Comparison of ENCODE assay signal across 8 cellular contexts in genomic region chr17:6641374-6641818, GRCh38. TPM values are rescaled to one million over a fixed set of nuclear protein-coding genes. Genes with fewer than 3 reads are reported as not detected.
DNase-seq lines count a peak whose midpoint lies in the region; ATAC-seq, FAIRE-seq and TF ChIP-seq lines count a peak whose summit lies in the region.

No MANE protein-coding gene starts in this region.

- no peak for TF ChIP-seq RAD21 in A549 (conservative IDR thresholded peaks at IDR 0.05 in 1 of 2, IDR thresholded peaks at IDR 0.05 in 1 of 2)
- TF ChIP-seq RAD21 in HCT116 (IDR thresholded peaks at IDR 0.05; ENCODE audit: low read depth), result no peak

- CTCF ChIA-PET in A549 (lab: Yijun Ruan, JAX) (interaction anchor here (1.0 to 5.8 kb wide), 8 partner anchors 13 to 380 kb away, joined by 3 to 42 read pairs (median 3); no protein-coding TSS in a partner anchor), HCT116 (lab: Charles Lee) (no interaction called here)

- peak overlapping the region; percentile 84 for H3K9ac ChIP-seq in HCT116 (ENCODE audit: low read length)

- ATAC-seq in A549, result peak in 1 of 2 experiments; percentile 6; a peak in 3 of 6 replicates
- peak; percentile 15 for ATAC-seq in HCT116
- no peak for ATAC-seq in HG02973 (IDR thresholded peaks at IDR 0.05; ENCODE audit: unreplicated experiment)
- ATAC-seq in HG03460 (IDR thresholded peaks at IDR 0.05; ENCODE audit: unreplicated experiment), result no peak

- peaks cover 10% of the 10 kb centered on the region for H3K27me3 Mint-ChIP-seq in glutamatergic neuron (ENCODE audit: unreplicated experiment)

- H3K4me1 Mint-ChIP-seq in glutamatergic neuron (ENCODE audit: low read depth, unreplicated experiment), result peaks cover 3% of the 10 kb centered on the region

- no peaks in the 10 kb centered on the region for H3K27me3 ChIP-seq in HCT116 (ENCODE audit: insufficient read depth, low read length)

- POLR2A ChIA-PET in A549 (lab: Yijun Ruan, JAX), result interaction anchor here (0.7 to 2.2 kb wide), 5 partner anchors 10 to 170 kb away, joined by 3 to 12 read pairs (median 4); partner anchors contain the start of genes C17orf100 and MED31
- POLR2A ChIA-PET in HCT116 (lab: Charles Lee), result interaction anchor here (1.4 kb wide), 1 partner anchor 10 kb away, joined by 7 read pairs; the partner anchor contains the start of genes C17orf100 and MED31

- H4K20me1 ChIP-seq in HCT116 (ENCODE audit: insufficient read depth), result no peaks in the 10 kb centered on the region

- RAD21 ChIA-PET in HCT116 (lab: Charles Lee; ENCODE audit: low non-redundant PET in 1 of 2, low total read pairs in 2 of 2, uncharacterized antibody in 2 of 2, unreplicated experiment in 2 of 2), result interaction anchor here in 1 of 2 experiments (0.7 kb wide), 1 partner anchor 16 kb away, joined by 3 read pairs; no protein-coding TSS in a partner anchor

- 5% methylated on average over 14 of the region's 14 CpGs for WGBS in A549 (ENCODE audit: missing lambda C conversion rate)

- TSS peak; percentile 73 for BruUV-seq in HCT116 (replicated peaks; lab: Mats Ljungman, UMichigan)

- H3K36me3 ChIP-seq in HCT116 (ENCODE audit: control insufficient read depth in 1 of 2, insufficient read depth in 2 of 2, low read length in 2 of 2), result peaks cover 19 to 24% of the 10 kb centered on the region in 2 experiments

- no peaks in the 10 kb centered on the region for H3K9me3 ChIP-seq in A549
- H3K9me3 ChIP-seq in HCT116 (ENCODE audit: control insufficient read depth in 1 of 2, insufficient read depth in 1 of 2, low read depth in 1 of 2, low read length in 2 of 2), result no peaks in the 10 kb centered on the region

- H3K4me1 ChIP-seq in A549, result peaks cover 22% of the 10 kb centered on the region
- peaks cover 13 to 29% of the 10 kb centered on the region in 2 experiments; a peak in 3 of 4 replicates for H3K4me1 ChIP-seq in HCT116 (ENCODE audit: control insufficient read depth in 1 of 2, insufficient read depth in 2 of 2, low read length in 2 of 2)

- no peak for TF ChIP-seq EP300 in A549 (IDR thresholded peaks at IDR 0.05)

- peak overlapping the region; percentile 97 for H3K4me3 Mint-ChIP-seq in glutamatergic neuron (ENCODE audit: unreplicated experiment)

- H3K4me3 ChIP-seq in A549 (peak overlapping the region; percentile 81), HCT116 (replicated peaks in 1 of 2; ENCODE audit: low read depth in 1 of 2, low read length in 2 of 2) (peak overlapping the region; percentile 79 to 88), skin epidermis (peak overlapping the region; percentile 66 to 83 (median 71))

- H3K27ac ChIP-seq in A549 (peak overlapping the region; percentile 94 to 97), HCT116 (ENCODE audit: low read depth, low read length) (peak overlapping the region; percentile 94), VCaP (peak overlapping the region; percentile 84), skin epidermis (peak overlapping the region in 20 of 21 experiments; percentile 85 to 96 (median 92))

- DNase-seq in A549 (ENCODE audit: low read depth in 1 of 2, low spot score in 1 of 2) (no peak), HCT116 (ENCODE audit: low read depth, low spot score) (no peak), glutamatergic neuron (no peak), GM13977 (ENCODE audit: low spot score) (no peak)

- intact Hi-C loops in HCT116 (cut with micrococcal nuclease), result loop anchor here (2.0 to 10.0 kb wide), 2 partner anchors 169 to 1057 kb away; partner anchors contain the start of gene NLRP1

- no peaks in the 10 kb centered on the region for H3K9me3 Mint-ChIP-seq in glutamatergic neuron (ENCODE audit: unreplicated experiment)

- H3K27ac Mint-ChIP-seq in glutamatergic neuron (ENCODE audit: unreplicated experiment), result peak overlapping the region; percentile 87

- in situ Hi-C loops in GM13977 (cut with MboI; ENCODE audit: low pct_unique_long_range_greater_than_20kb, low sequenced_read_pairs, unreplicated experiment), result no loop called here

- TF ChIP-seq CTCF in A549 (IDR thresholded peaks at IDR 0.05) (no peak), HCT116 (IDR thresholded peaks at IDR 0.05 in 2 of 3, conservative IDR thresholded peaks at IDR 0.05 in 1 of 3; ENCODE audit: borderline replicate concordance in 1 of 3, insufficient read depth in 1 of 3, low read depth in 2 of 3, low read length in 2 of 3) (no peak), VCaP (conservative IDR thresholded peaks at IDR 0.05) (no peak), glutamatergic neuron (IDR thresholded peaks at IDR 0.05; ENCODE audit: partially characterized antibody, unreplicated experiment) (no peak), GM13977 (IDR thresholded peaks at IDR 0.05; ENCODE audit: extremely low read depth, insufficient read depth, missing control alignments) (no peak)

- no peaks in the 10 kb centered on the region for H3K36me3 Mint-ChIP-seq in glutamatergic neuron (ENCODE audit: unreplicated experiment)

- H3K4me2 ChIP-seq in A549, result peak overlapping the region; percentile 87
- peak overlapping the region; percentile 85 for H3K4me2 ChIP-seq in HCT116 (ENCODE audit: low read length)

- H3K9me2 ChIP-seq in HCT116 (ENCODE audit: insufficient read depth), result no peaks in the 10 kb centered on the region

- TF ChIP-seq POLR2A in A549 (IDR thresholded peaks at IDR 0.05; ENCODE audit: low read length) (no peak), HCT116 (IDR thresholded peaks at IDR 0.05; ENCODE audit: borderline replicate concordance, extremely low read depth, insufficient read depth, insufficient read length) (no peak)

- H3K79me2 ChIP-seq in HCT116 (ENCODE audit: insufficient read depth, low read length), result peaks cover 72% of the 10 kb centered on the region

- FAIRE-seq in A549 (lab: Jason Lieb, UNC), result peak; percentile 43

- H2AFZ ChIP-seq in HCT116 (ENCODE audit: low read depth, low read length, poor library complexity, severe bottlenecking), result no peak overlapping the region

TF ChIP-seq in A549, 52 proteins besides CTCF, POLR2A, EP300 and RAD21:
- no peak for TF ChIP-seq FOSL2 (IDR thresholded peaks at IDR 0.05)
- no peak for TF ChIP-seq FOSL2 (CRISPR knock-in tag; IDR thresholded peaks at IDR 0.05)

TF ChIP-seq in HCT116, 20 proteins besides CTCF, POLR2A, EP300 and RAD21 (continues in another document):
- TF ChIP-seq REST (IDR thresholded peaks at IDR 0.05; ENCODE audit: low read depth), result no peak
- no peak for TF ChIP-seq EZH2 (IDR thresholded peaks at IDR 0.05)

RNA-seq across cellular contexts. Expression of gene TXNDC17, which starts 0.5 kb away (rescaled TPM):
- polyA plus RNA-seq in A549 (2011; rRNA removed) (517 and 572 TPM in 2 replicates), A549 (2017; fragmentation: RNase III; extraction: RNeasy Plus Mini Kit Qiagen cat#74134 plus additional on column Dnase treatment) (621 to 751 TPM (median 643 TPM) in 3 replicates)
- 876 and 1,178 TPM in 2 replicates for polyA plus RNA-seq in A549 (2012; cell fraction: cytosol; rRNA removed)
- 419 and 424 TPM in 2 replicates for polyA plus RNA-seq in A549 (2012; cell fraction: nucleus; rRNA removed)
- 43.1 and 59.7 TPM in 2 replicates for polyA minus RNA-seq in A549 (2011; rRNA and poly(A)+ RNA removed)
- total RNA-seq in HCT116 (2021; ENCODE audit: unreplicated experiment) (121 TPM), glutamatergic neuron (ENCODE audit: unreplicated experiment) (89.5 TPM)
- polyA plus RNA-seq in HCT116 (2012), result 194 and 203 TPM in 2 replicates

RNA-seq across cellular contexts. Expression of gene KIAA0753, which starts 0.9 kb away (rescaled TPM):
- polyA plus RNA-seq in A549 (2011; rRNA removed) (15.2 and 21.5 TPM in 2 replicates), A549 (2017; fragmentation: RNase III; extraction: RNeasy Plus Mini Kit Qiagen cat#74134 plus additional on column Dnase treatment) (13.6 to 16.1 TPM (median 14.1 TPM) in 3 replicates)
- polyA plus RNA-seq in A549 (2012; cell fraction: cytosol; rRNA removed), result 4.4 and 5.1 TPM in 2 replicates
- 5.5 and 11.7 TPM in 2 replicates for polyA plus RNA-seq in A549 (2012; cell fraction: nucleus; rRNA removed)
- 20.8 and 21.1 TPM in 2 replicates for polyA minus RNA-seq in A549 (2011; rRNA and poly(A)+ RNA removed)
- total RNA-seq in HCT116 (2021; ENCODE audit: unreplicated experiment) (18.3 TPM), glutamatergic neuron (ENCODE audit: unreplicated experiment) (25.6 TPM)
- polyA plus RNA-seq in HCT116 (2012), result 8.0 and 8.2 TPM in 2 replicates

RNA-seq across cellular contexts. Expression of gene MED31, which starts 10.0 kb away (rescaled TPM):
- 49.0 and 50.2 TPM in 2 replicates for polyA plus RNA-seq in A549 (2011; rRNA removed)
- polyA plus RNA-seq in A549 (2012; cell fraction: cytosol; rRNA removed), result 22.9 and 25.0 TPM in 2 replicates
- 6.4 and 11.0 TPM in 2 replicates for polyA plus RNA-seq in A549 (2012; cell fraction: nucleus; rRNA removed)
- 27.9 to 32.2 TPM (median 31.8 TPM) in 3 replicates for polyA plus RNA-seq in A549 (2017; fragmentation: RNase III; extraction: RNeasy Plus Mini Kit Qiagen cat#74134 plus additional on column Dnase treatment)
- 11.4 and 14.4 TPM in 2 replicates for polyA minus RNA-seq in A549 (2011; rRNA and poly(A)+ RNA removed)
- total RNA-seq in HCT116 (2021; ENCODE audit: unreplicated experiment), result 20.3 TPM
- polyA plus RNA-seq in HCT116 (2012), result 11.8 and 13.2 TPM in 2 replicates
- 12.7 TPM for total RNA-seq in glutamatergic neuron (ENCODE audit: unreplicated experiment)

RNA-seq across cellular contexts. Expression of gene C17orf100, which starts 10.2 kb away (rescaled TPM):
- polyA plus RNA-seq in A549 (2011; rRNA removed), result 4.1 and 4.2 TPM in 2 replicates
- polyA plus RNA-seq in A549 (2012; cell fraction: cytosol; rRNA removed), result 2.1 and 2.9 TPM in 2 replicates
- polyA plus RNA-seq in A549 (2012; cell fraction: nucleus; rRNA removed), result 1.6 and 2.0 TPM in 2 replicates
- polyA plus RNA-seq in A549 (2017; fragmentation: RNase III; extraction: RNeasy Plus Mini Kit Qiagen cat#74134 plus additional on column Dnase treatment), result 2.4 to 3.1 TPM (median 2.6 TPM) in 3 replicates
- 1.9 TPM in 2 replicates for polyA minus RNA-seq in A549 (2011; rRNA and poly(A)+ RNA removed)
- total RNA-seq in HCT116 (2021; ENCODE audit: unreplicated experiment), result 0.76 TPM
- polyA plus RNA-seq in HCT116 (2012), result 1.2 and 2.0 TPM in 2 replicates
- 4.6 TPM for total RNA-seq in glutamatergic neuron (ENCODE audit: unreplicated experiment)
